Comparison of ENCODE assay signal across 1 cellular context in genomic region chr10:15427836-15428414, GRCh38.
A peak's percentile ranks its signal among the peaks of the same experiment; 100 is the strongest.
TF ChIP-seq lines count a peak whose summit lies in the region.

No MANE protein-coding gene starts in this region.

TF ChIP-seq in HEK293, 187 proteins besides CTCF, POLR2A, EP300 and RAD21 (continued from another document):
- TF ChIP-seq ZBTB49 (tag by site-specific recombination; IDR thresholded peaks at IDR 0.05; ENCODE audit: low read depth) (no peak), ZNF501 (tag by site-specific recombination; IDR thresholded peaks at IDR 0.05) (0 out of 2 replicates have a peak, but pooled peaks have one; percentile 22), ZNF707 (tag by site-specific recombination; IDR thresholded peaks at IDR 0.05) (no peak), KLF1 (tag by site-specific recombination; IDR thresholded peaks at IDR 0.05) (no peak), ZSCAN30 (tag by site-specific recombination; IDR thresholded peaks at IDR 0.05) (no peak), ZNF324 (tag by site-specific recombination; IDR thresholded peaks at IDR 0.05) (no peak), GLIS2 (tag by site-specific recombination; IDR thresholded peaks at IDR 0.05) (no peak), ZNF398 (tag by site-specific recombination; IDR thresholded peaks at IDR 0.05) (no peak)
TF ChIP-seq in HEK293: peak in this region for 5.
